In the genomic region with DNA sequence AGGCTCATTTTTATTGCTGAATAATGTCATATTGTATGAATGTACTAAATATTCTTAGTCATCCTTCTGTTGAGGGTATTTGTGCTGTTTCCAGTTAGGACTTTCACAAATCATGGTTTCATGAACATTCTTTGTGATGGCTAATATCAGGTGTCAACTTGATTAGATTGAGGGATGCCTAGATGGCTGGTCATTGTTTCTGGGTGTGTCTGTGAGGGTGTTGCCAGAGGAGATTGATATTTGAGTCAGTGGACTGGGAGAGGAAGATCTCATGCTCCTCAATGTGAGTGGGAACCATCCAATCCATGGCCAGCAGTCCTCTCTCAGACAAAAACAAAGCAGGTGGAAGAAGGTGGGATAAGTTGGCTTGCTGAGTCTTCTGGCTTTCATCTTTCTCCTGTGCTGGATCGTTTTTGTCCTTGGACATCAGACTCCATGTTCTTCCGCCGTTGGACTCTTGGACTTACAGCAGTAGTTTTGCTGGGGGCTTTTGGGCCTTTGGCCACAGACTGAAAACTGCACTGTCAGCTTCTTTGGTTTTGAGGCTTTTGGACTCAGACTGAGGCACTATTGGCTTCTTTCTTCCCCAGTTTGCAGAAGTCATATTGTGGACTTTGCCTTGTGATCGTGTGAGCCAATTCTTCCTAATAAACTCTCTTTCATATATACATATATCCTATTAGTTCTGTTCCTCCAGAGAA, we compare ENCODE assay signal across 1 cellular context.
TF ChIP-seq lines count a peak whose summit lies in the region.

No MANE protein-coding gene starts in this region.

TF ChIP-seq in IMR-90, 13 proteins besides CTCF, POLR2A, EP300 and RAD21:
- no peak for TF ChIP-seq CHD1 (IDR thresholded peaks at IDR 0.05; ENCODE audit: low read depth, low read length)
- peak; percentile 83 for TF ChIP-seq MAFK (IDR thresholded peaks at IDR 0.05; ENCODE audit: low read depth, low read length)
